In genomic region chr16:89562027-89562599, GRCh38 we compare ENCODE assay signal across 8 cellular contexts. TPM values are rescaled to one million over a fixed set of nuclear protein-coding genes. Genes with fewer than 3 reads are reported as not detected.
A peak's percentile ranks its signal among the peaks of the same experiment; 100 is the strongest.
DNase-seq lines count a peak whose midpoint lies in the region; ATAC-seq, FAIRE-seq and TF ChIP-seq lines count a peak whose summit lies in the region.

No MANE protein-coding gene starts in this region.

- H3K4me1 Mint-ChIP-seq in HFFc6 (ENCODE audit: low read depth), result peaks cover 66% of the 10 kb centered on the region
- peaks cover 60% of the 10 kb centered on the region for H3K4me1 Mint-ChIP-seq in activated naive CD8-positive, alpha-beta T cell treated with anti-CD3 and anti-CD28 coated beads, Interleukin-2, amount 50 U/mL, for 24 hours

- H3K27me3 Mint-ChIP-seq in HFFc6 (ENCODE audit: insufficient read depth), result peaks cover 29% of the 10 kb centered on the region
- no peaks in the 10 kb centered on the region for H3K27me3 Mint-ChIP-seq in activated naive CD8-positive, alpha-beta T cell treated with anti-CD3 and anti-CD28 coated beads, Interleukin-2, amount 50 U/mL, for 24 hours

- peak overlapping the region; percentile 67 for H3K27ac Mint-ChIP-seq in HFFc6
- H3K27ac Mint-ChIP-seq in activated naive CD8-positive, alpha-beta T cell treated with anti-CD3 and anti-CD28 coated beads, Interleukin-2, amount 50 U/mL, for 24 hours, result peak overlapping the region; percentile 94

- no peak for TF ChIP-seq RAD21 in liver (IDR thresholded peaks at IDR 0.05)

- no peak for ATAC-seq in activated naive CD8-positive, alpha-beta T cell treated with anti-CD3 and anti-CD28 coated beads, Interleukin-2, amount 50 U/mL, for 24 hours
- ATAC-seq in HG02970 (IDR thresholded peaks at IDR 0.05; ENCODE audit: low FRiP score, unreplicated experiment) (no peak), GM19023 (IDR thresholded peaks at IDR 0.05; ENCODE audit: unreplicated experiment) (no peak)

- H3K27me3 ChIP-seq in A673 (replicated peaks; ENCODE audit: insufficient read depth, low read depth, low read length, poor library complexity) (no peaks in the 10 kb centered on the region), liver (ENCODE audit: control insufficient read depth in 4 of 4, insufficient read depth in 4 of 4, low read length in 3 of 4) (no peaks in the 10 kb centered on the region)

- peaks cover 8% of the 10 kb centered on the region for H3K9me3 Mint-ChIP-seq in HFFc6
- no peaks in the 10 kb centered on the region for H3K9me3 Mint-ChIP-seq in activated naive CD8-positive, alpha-beta T cell treated with anti-CD3 and anti-CD28 coated beads, Interleukin-2, amount 50 U/mL, for 24 hours

- H3K36me3 ChIP-seq in A673 (ENCODE audit: insufficient read depth, low read length, poor library complexity, severe bottlenecking), result peaks cover 45% of the 10 kb centered on the region
- H3K36me3 ChIP-seq in liver (ENCODE audit: control insufficient read depth in 4 of 4, insufficient read depth in 3 of 4, low read depth in 1 of 4, low read length in 3 of 4), result peaks cover 7 to 26% (median 23%) of the 10 kb centered on the region in 4 donors

- peaks cover 50% of the 10 kb centered on the region for H3K36me3 Mint-ChIP-seq in HFFc6 (ENCODE audit: low read depth)
- peaks cover 46% of the 10 kb centered on the region for H3K36me3 Mint-ChIP-seq in activated naive CD8-positive, alpha-beta T cell treated with anti-CD3 and anti-CD28 coated beads, Interleukin-2, amount 50 U/mL, for 24 hours (ENCODE audit: low read depth)

- H3K27ac ChIP-seq in A673 (ENCODE audit: low read depth, low read length, poor library complexity, severe bottlenecking) (peak overlapping the region; percentile 95), liver (ENCODE audit: low read depth in 1 of 2, low read length in 2 of 2) (no peak overlapping the region)

- CTCF ChIA-PET in A673 (lab: Charles Lee), result no interaction called here

- peaks cover 43% of the 10 kb centered on the region for H3K4me1 ChIP-seq in A673 (ENCODE audit: insufficient read depth, low read length, poor library complexity, severe bottlenecking)
- peaks cover 13 to 55% (median 36%) of the 10 kb centered on the region in 4 donors for H3K4me1 ChIP-seq in liver (ENCODE audit: control insufficient read depth in 4 of 4, insufficient read depth in 4 of 4, low read length in 3 of 4)

- POLR2A ChIA-PET in A673 (lab: Charles Lee; ENCODE audit: low non-redundant PET), result no interaction called here

- H3K4me3 Mint-ChIP-seq in HFFc6, result peak overlapping the region; percentile 94
- peak overlapping the region; percentile 97 for H3K4me3 Mint-ChIP-seq in activated naive CD8-positive, alpha-beta T cell treated with anti-CD3 and anti-CD28 coated beads, Interleukin-2, amount 50 U/mL, for 24 hours

- WGBS in liver, result 75% methylated on average over 19 of the region's 19 CpGs

- peak overlapping the region; percentile 86 for H3K4me3 ChIP-seq in A673 (ENCODE audit: low read depth, low read length, poor library complexity, severe bottlenecking)
- peak overlapping the region; percentile 64 to 90 (median 87) for H3K4me3 ChIP-seq in liver (ENCODE audit: low read depth in 1 of 3, low read length in 3 of 3)

- peak overlapping the region in 1 of 2 donors; percentile 94 for H3K9ac ChIP-seq in liver (ENCODE audit: low read depth in 1 of 2, low read length in 2 of 2)

- BruUV-seq in A673 (replicated peaks; lab: Mats Ljungman, UMichigan), result TSS peak; percentile 53

- TF ChIP-seq CTCF in A673 (conservative IDR thresholded peaks at IDR 0.05; ENCODE audit: low read depth, low read length), result no peak
- TF ChIP-seq CTCF in HFFc6 (IDR thresholded peaks at IDR 0.05), result no peak
- TF ChIP-seq CTCF in liver (IDR thresholded peaks at IDR 0.05; ENCODE audit: low read depth, low read length, missing input control), result no peak

- DNase-seq in A673 (ENCODE audit: low spot score) (peak; percentile 53), HFFc6 (no peak), islet precursor cell (no peak), HTR-8/SVneo (ENCODE audit: insufficient read length, low spot score) (no peak)
- no peak for DNase-seq in activated naive CD8-positive, alpha-beta T cell treated with anti-CD3 and anti-CD28 coated beads, Interleukin-2, amount 50 U/mL, for 24 hours

- H3K9me3 ChIP-seq in A673 (ENCODE audit: low read depth, low read length, poor library complexity, severe bottlenecking), result no peaks in the 10 kb centered on the region
- no peaks in the 10 kb centered on the region for H3K9me3 ChIP-seq in liver (ENCODE audit: control insufficient read depth in 4 of 4, low read length in 3 of 4)

- intact Hi-C loops in A673 (cut with micrococcal nuclease; ENCODE audit: unreplicated experiment), result no loop called here

- FAIRE-seq in HTR-8/SVneo (lab: Jason Lieb, UNC), result no peak

TF ChIP-seq in liver, 16 proteins besides CTCF, POLR2A, EP300 and RAD21:
- TF ChIP-seq SP1 (IDR thresholded peaks at IDR 0.05) (no peak), RXRA (IDR thresholded peaks at IDR 0.05) (no peak), EGR1 (IDR thresholded peaks at IDR 0.05; ENCODE audit: low read depth in 2 of 2) (no peak), HNF4G (IDR thresholded peaks at IDR 0.05) (no peak), JUND (IDR thresholded peaks at IDR 0.05) (no peak), YY1 (IDR thresholded peaks at IDR 0.05) (no peak), HNF4A (conservative IDR thresholded peaks at IDR 0.05) (no peak), ZBTB33 (IDR thresholded peaks at IDR 0.05) (no peak)

RNA-seq across cellular contexts. Expression of gene RPL13, which starts 1.6 kb away (rescaled TPM):
- 2,140 and 2,205 TPM in 2 replicates for total RNA-seq in A673 (2021)
- 1,000 to 10,000 TPM; 1,572 to 1,808 (median 1,628) TPM for total RNA-seq in HFFc6 (2021; fragmentation: NEBNext Ultra II Directional; extraction: Animal tissue kit (Norgen Biotek cat#: 25700))
- total RNA-seq in liver, result 1,000 to 10,000 TPM; 1,021 to 2,122 TPM
- polyA plus RNA-seq in liver, result 1,000 to 10,000 TPM in 1 of 2 donors, 100 to 1,000 TPM in 1; 699 to 2,663 TPM

RNA-seq across cellular contexts. Expression of gene CPNE7, which starts 13.4 kb away (rescaled TPM):
- total RNA-seq in A673 (2021), result 108 and 109 TPM in 2 replicates
- total RNA-seq in HFFc6 (2021; fragmentation: NEBNext Ultra II Directional; extraction: Animal tissue kit (Norgen Biotek cat#: 25700)), result 10 to 100 TPM; 17.6 to 22.2 (median 19.3) TPM
- total RNA-seq in liver, result under 1 TPM in 1 of 2 donors, not detected in 1; 0.47 TPM
- under 1 TPM; 0.30 to 0.56 TPM for polyA plus RNA-seq in liver

RNA-seq across cellular contexts. Expression of gene DPEP1, which starts 51.3 kb away (rescaled TPM):
- total RNA-seq in A673 (2021) (0.49 and 0.52 TPM in 2 replicates), liver (under 1 TPM; 0.25 to 0.65 TPM)
- total RNA-seq in HFFc6 (2021; fragmentation: NEBNext Ultra II Directional; extraction: Animal tissue kit (Norgen Biotek cat#: 25700)), result not detected
- under 1 TPM; 0.14 to 0.83 TPM for polyA plus RNA-seq in liver

RNA-seq across cellular contexts. Expression of gene SPG7, which starts 53.9 kb away (rescaled TPM):
- 100 and 113 TPM in 2 replicates for total RNA-seq in A673 (2021)
- total RNA-seq in HFFc6 (2021; fragmentation: NEBNext Ultra II Directional; extraction: Animal tissue kit (Norgen Biotek cat#: 25700)), result 10 to 100 TPM; 81.5 to 97.0 (median 89.6) TPM
- total RNA-seq in liver, result 100 to 1,000 TPM in 1 of 2 donors, 10 to 100 TPM in 1; 43.7 to 102 TPM
- 10 to 100 TPM; 34.5 to 55.3 TPM for polyA plus RNA-seq in liver

Comparison
In these comparisons a context has a peak if more than half of its experiments do, and no peak if none do; other contexts are left out.
1. RNA of gene CPNE7, which starts 13.4 kb away (total RNA-seq): 108 to 109 TPM in A673 and 17.6 to 22.2 TPM in HFFc6; 0.47 TPM in liver; every median in the first group is over 10 times any median in the second.